17 cellular contexts compared by ENCODE assay signal in genomic region chr3:192901435-192901834, GRCh38. TPM values are rescaled to one million over a fixed set of nuclear protein-coding genes. Genes with fewer than 3 reads are reported as not detected.
A peak's percentile ranks its signal among the peaks of the same experiment; 100 is the strongest.
DNase-seq lines count a peak whose midpoint lies in the region; ATAC-seq and TF ChIP-seq lines count a peak whose summit lies in the region.
"Had no signal": no experiment of that assay in that cellular context is flagged by ENCODE, and none has a peak within 500 bp of the region (broad histone marks: within the 10 kb centered on the region; RNA-seq: fewer than 3 reads in every experiment).

No MANE protein-coding gene starts in this region.

- TF ChIP-seq EP300 in esophagus muscularis mucosa (IDR thresholded peaks at IDR 0.05) = no peak

- H3K27me3 ChIP-seq in PC-9 (ENCODE audit: insufficient read depth, low read depth) (no peaks in the 10 kb centered on the region), mesenchymal stem cell (ENCODE audit: control insufficient read depth in 1 of 2, insufficient read depth in 1 of 2, low read length in 2 of 2) (no peaks in the 10 kb centered on the region), esophagus muscularis mucosa (no peaks in the 10 kb centered on the region)
- H3K27me3 ChIP-seq: colonic mucosa, heart left ventricle had no signal

- DNase-seq in EH (ENCODE audit: low read depth) (peak; percentile 98), PC-9 (peak in 1 of 2 experiments; percentile 98), dermis blood vessel endothelial cell (peak; percentile 26), mesenchymal stem cell (peak; percentile 78), esophagus muscularis mucosa (ENCODE audit: extremely low spot score) (no peak), NCI-H1930 (lab: John Stamatoyannopoulos, UW) (no peak), T-helper 1 cell (no peak)
- DNase-seq: activated CD8-positive, alpha-beta T cell treated with anti-CD3 and anti-CD28 coated beads for 36 hours; activated naive CD4-positive, alpha-beta T cell treated with Interleukin-2 at 50 U/mL for 16 hours; CD4-positive, alpha-beta T cell; colonic mucosa; heart left ventricle; NCI-H510A; right cardiac atrium; stimulated activated naive CD8-positive, alpha-beta T cell treated with anti-CD3 and anti-CD28 coated beads, Interleukin-15, amount 100 ng/mL, for 72 hours had no signal

- no peak overlapping the region for H3K23ac ChIP-seq in mesenchymal stem cell (ENCODE audit: low read length in 2 of 2)

- H2AFZ ChIP-seq in PC-9 (no peak overlapping the region), mesenchymal stem cell (ENCODE audit: low read depth, low read length) (no peak overlapping the region)

- peaks cover 24% of the 10 kb centered on the region for H3K79me1 ChIP-seq in mesenchymal stem cell (replicated peaks; ENCODE audit: low read length, poor library complexity, severe bottlenecking)

- H3K79me2 ChIP-seq in PC-9 (ENCODE audit: low read depth) = peaks cover 73% of the 10 kb centered on the region

- CTCF ChIA-PET in PC-9 (lab: Charles Lee) = no interaction called here

- H4K20me1 ChIP-seq in PC-9 (ENCODE audit: insufficient read depth) = no peaks in the 10 kb centered on the region

- TF ChIP-seq POLR2A in esophagus muscularis mucosa (IDR thresholded peaks at IDR 0.05; ENCODE audit: low read depth) = no peak

- H2BK120ac ChIP-seq in mesenchymal stem cell (ENCODE audit: low read depth, low read length) = no peak overlapping the region

- H2BK12ac ChIP-seq in mesenchymal stem cell (ENCODE audit: low read length in 2 of 2) = no peak overlapping the region

- no peak overlapping the region for H2BK5ac ChIP-seq in mesenchymal stem cell (ENCODE audit: low read depth, low read length, poor library complexity, severe bottlenecking)

- POLR2A ChIA-PET in PC-9 (lab: Charles Lee; ENCODE audit: unreplicated experiment) = interaction anchor here (0.6 kb wide), 1 partner anchor 205 kb away, joined by 4 read pairs; no protein-coding TSS in a partner anchor

- no peak overlapping the region for H3K18ac ChIP-seq in mesenchymal stem cell (ENCODE audit: low read depth in 1 of 2, low read length in 2 of 2)

- H3K36me3 ChIP-seq in PC-9 (ENCODE audit: low read depth) = peaks cover 4% of the 10 kb centered on the region; the same call in 1 of the 2 replicates
- no peaks in the 10 kb centered on the region for H3K36me3 ChIP-seq in mesenchymal stem cell (ENCODE audit: control insufficient read depth in 1 of 2, insufficient read depth in 2 of 2, low read depth in 1 of 2, low read length in 2 of 2)
- no peaks in the 10 kb centered on the region for H3K36me3 ChIP-seq in esophagus muscularis mucosa
- H3K36me3 ChIP-seq: colonic mucosa, heart left ventricle had no signal

- peaks cover 10% of the 10 kb centered on the region; the same call in 1 of the 2 replicates for H3K9me3 ChIP-seq in PC-9 (ENCODE audit: insufficient read depth, low read depth)
- no peaks in the 10 kb centered on the region for H3K9me3 ChIP-seq in mesenchymal stem cell (ENCODE audit: control insufficient read depth, low read length)
- H3K9me3 ChIP-seq in esophagus muscularis mucosa = no peaks in the 10 kb centered on the region
- H3K9me3 ChIP-seq: colonic mucosa had no signal

- H3K4me3 ChIP-seq in PC-9 (no peak overlapping the region), mesenchymal stem cell (ENCODE audit: insufficient read depth in 1 of 2, low read depth in 1 of 2, low read length in 2 of 2) (no peak overlapping the region), esophagus muscularis mucosa (no peak overlapping the region)
- H3K4me3 ChIP-seq: colonic mucosa, heart left ventricle had no signal

- no peak overlapping the region for H3K14ac ChIP-seq in mesenchymal stem cell (ENCODE audit: low read length in 2 of 2)

- no peak overlapping the region for H2AK5ac ChIP-seq in mesenchymal stem cell (ENCODE audit: low read length, severe bottlenecking)

- H3K4me1 ChIP-seq in PC-9 (replicated peaks; ENCODE audit: insufficient read depth) (peaks cover 83% of the 10 kb centered on the region), mesenchymal stem cell (ENCODE audit: control insufficient read depth, insufficient read depth, low read depth, low read length) (peaks cover 4% of the 10 kb centered on the region), esophagus muscularis mucosa (peaks cover 0 to 28% (median 14%) of the 10 kb centered on the region in 4 donors)
- H3K4me1 ChIP-seq: colonic mucosa had no signal

- H3K9ac ChIP-seq in mesenchymal stem cell (ENCODE audit: low read length) = no peak overlapping the region

- H2BK15ac ChIP-seq in mesenchymal stem cell (ENCODE audit: low read depth, poor library complexity, severe bottlenecking) = no peak overlapping the region

- WGBS in mesenchymal stem cell = 0% methylated on average over 1 of the region's 1 CpG
- WGBS in esophagus muscularis mucosa = 43% methylated on average over 1 of the region's 1 CpG

- no peak overlapping the region for H4K8ac ChIP-seq in mesenchymal stem cell (ENCODE audit: low read length)

- no peak for ATAC-seq in GM18502 (IDR thresholded peaks at IDR 0.05; ENCODE audit: poor library complexity, unreplicated experiment)
- ATAC-seq: activated CD8-positive, alpha-beta T cell treated with anti-CD3 and anti-CD28 coated beads for 36 hours; heart left ventricle; HepG2; right cardiac atrium; stimulated activated naive CD8-positive, alpha-beta T cell treated with anti-CD3 and anti-CD28 coated beads, Interleukin-15, amount 100 ng/mL, for 72 hours had no signal

- no peak overlapping the region for H3K4ac ChIP-seq in mesenchymal stem cell (ENCODE audit: low read depth in 1 of 2, low read length in 2 of 2)

- intact Hi-C loops in PC-9 (cut with micrococcal nuclease; ENCODE audit: unreplicated experiment) (no loop called here), esophagus muscularis mucosa (cut with DNase I) (no loop called here)

- no peak overlapping the region for H4K91ac ChIP-seq in mesenchymal stem cell (ENCODE audit: low read length)

- TF ChIP-seq CTCF in PC-9 (conservative IDR thresholded peaks at IDR 0.05) (no peak), esophagus muscularis mucosa (IDR thresholded peaks at IDR 0.05) (no peak)

- BruUV-seq in PC-9 (replicated peaks; lab: Mats Ljungman, UMichigan) = no TSS peak

- H3K4me2 ChIP-seq in PC-9 (peak overlapping the region; percentile 52), mesenchymal stem cell (ENCODE audit: low read length, poor library complexity, severe bottlenecking) (no peak overlapping the region)

- H3K27ac ChIP-seq in PC-9 (peak overlapping the region; percentile 87), mesenchymal stem cell (ENCODE audit: low read length, poor library complexity, severe bottlenecking) (peak overlapping the region; percentile 42), esophagus muscularis mucosa (replicated peaks in 1 of 4) (no peak overlapping the region)
- H3K27ac ChIP-seq: colonic mucosa, heart left ventricle had no signal

- peaks cover 40% of the 10 kb centered on the region for H3F3A ChIP-seq in PC-9 (ENCODE audit: insufficient read depth, low read depth)

- no peaks in the 10 kb centered on the region for H3K9me2 ChIP-seq in PC-9 (ENCODE audit: insufficient read depth)

RNA-seq across cellular contexts. Expression of gene MB21D2, which starts 16.2 kb away (rescaled TPM):
- total RNA-seq in PC-9 (2021) = 4.5 and 5.1 TPM in 2 replicates
- 3.9 and 4.0 TPM in 2 replicates for total RNA-seq in dermis blood vessel endothelial cell
- polyA plus RNA-seq in mesenchymal stem cell (2013, experiment 1 of 2) = 4.7 TPM
- polyA plus RNA-seq in mesenchymal stem cell (2013, experiment 2 of 2) = 4.6 TPM
- 10 to 100 TPM in 1 of 4 donors, 1 to 10 TPM in 3; 5.4 to 11.5 (median 8.2) TPM for total RNA-seq in esophagus muscularis mucosa

Comparison
In these comparisons a context has a peak if more than half of its experiments do, and no peak if none do; other contexts are left out.
1. DNase-seq: peak in EH (single experiment), dermis blood vessel endothelial cell (single experiment) and mesenchymal stem cell (single experiment); none in esophagus muscularis mucosa (single experiment), NCI-H1930 (0 of 2) and T-helper 1 cell (0 of 5).
2. H3K27ac ChIP-seq: peak in PC-9 (single experiment) and mesenchymal stem cell (single experiment); none in esophagus muscularis mucosa (0 of 4).